Comparison of ENCODE assay signal across 17 cellular contexts in the genomic region with DNA sequence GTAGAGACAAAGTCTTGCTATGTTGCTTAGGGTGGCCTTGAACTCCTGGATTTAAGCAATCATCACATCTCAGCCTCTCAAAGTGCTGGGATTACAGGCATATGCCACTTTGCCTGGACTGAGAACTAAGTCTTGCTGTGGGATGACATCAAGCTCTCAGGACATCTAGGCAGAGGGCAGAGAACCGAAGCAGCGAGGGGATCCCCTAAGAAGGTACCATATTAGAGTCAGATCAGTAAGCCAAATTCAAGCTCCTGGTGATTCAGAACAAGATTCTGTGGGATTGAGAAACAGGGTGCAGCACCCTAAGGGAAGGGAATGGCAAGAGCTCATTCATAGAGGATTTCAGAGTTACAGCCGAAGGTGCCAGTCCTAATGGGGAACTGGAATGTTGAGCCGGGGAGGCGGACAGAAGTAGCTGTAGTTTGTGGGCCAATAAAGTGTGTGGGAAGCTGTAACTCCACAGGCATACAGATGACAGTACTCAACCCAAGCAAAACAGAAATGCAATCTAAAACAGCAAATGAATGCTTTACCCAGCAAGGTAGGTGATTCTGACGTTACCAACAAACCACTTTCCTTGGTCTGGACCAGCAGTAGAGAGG. TPM values are rescaled to one million over a fixed set of nuclear protein-coding genes. Genes with fewer than 3 reads are reported as not detected.
A peak's percentile ranks its signal among the peaks of the same experiment; 100 is the strongest.
DNase-seq lines count a peak whose midpoint lies in the region; ATAC-seq, FAIRE-seq and TF ChIP-seq lines count a peak whose summit lies in the region.
"Had no signal": no experiment of that assay in that cellular context is flagged by ENCODE, and none has a peak within 500 bp of the region (broad histone marks: within the 10 kb centered on the region; RNA-seq: fewer than 3 reads in every experiment).

No MANE protein-coding gene starts in this region.

- intact Hi-C loops in GM12878 (cut with micrococcal nuclease; ENCODE audit: unreplicated experiment) = no loop called here
- intact Hi-C loops in esophagus muscularis mucosa (cut with DNase I) = no loop called here
- intact Hi-C loops in CD8-positive, alpha-beta T cell (cut with DNase I, micrococcal nuclease) = no loop called here
- intact Hi-C loops in colonic mucosa (cut with DNase I) = no loop called here

- H3F3A ChIP-seq in neural progenitor cell (ENCODE audit: low read depth) = peaks cover 18% of the 10 kb centered on the region

- H3K27ac ChIP-seq in GM12878 (ENCODE audit: control insufficient read depth, insufficient read depth) (no peak overlapping the region), esophagus muscularis mucosa (replicated peaks in 1 of 4) (no peak overlapping the region), neural progenitor cell (peak overlapping the region; percentile 3), gastroesophageal sphincter (no peak overlapping the region), colonic mucosa (no peak overlapping the region)
- no peak overlapping the region for H3K27ac ChIP-seq in CD8-positive, alpha-beta T cell (ENCODE audit: low read depth, low read length)

- CTCF ChIA-PET in GM12878 (lab: Yijun Ruan, JAX) = interaction anchor here (0.9 kb wide), 1 partner anchor 16 kb away, joined by 3 read pairs; no protein-coding TSS in a partner anchor
- CTCF ChIA-PET in CD8-positive, alpha-beta T cell (lab: Charles Lee) = interaction anchor here (0.9 kb wide), 1 partner anchor 31 kb away, joined by 3 read pairs; no protein-coding TSS in a partner anchor

- BruUV-seq in GM12878 (replicated peaks; lab: Mats Ljungman, UMichigan) = no TSS peak

- TF ChIP-seq CTCF in GM12878 (IDR thresholded peaks at IDR 0.05 in 2 of 3, conservative IDR thresholded peaks at IDR 0.05 in 1 of 3; ENCODE audit: control insufficient read depth in 2 of 3, extremely low read depth in 1 of 3, insufficient read depth in 1 of 3, low read depth in 3 of 3, low read length in 3 of 3) (no peak), esophagus muscularis mucosa (IDR thresholded peaks at IDR 0.05) (no peak), neural progenitor cell (IDR thresholded peaks at IDR 0.05) (no peak), gastroesophageal sphincter (IDR thresholded peaks at IDR 0.05) (no peak), colonic mucosa (IDR thresholded peaks at IDR 0.05) (no peak)
- TF ChIP-seq CTCF in CD8-positive, alpha-beta T cell (IDR thresholded peaks at IDR 0.05) = no peak

- H3K4me1 ChIP-seq in GM12878 (ENCODE audit: control insufficient read depth, insufficient read depth, low read length) (no peaks in the 10 kb centered on the region), esophagus muscularis mucosa (no peaks in the 10 kb centered on the region), neural progenitor cell (peaks cover 49% of the 10 kb centered on the region), gastroesophageal sphincter (no peaks in the 10 kb centered on the region), colonic mucosa (no peaks in the 10 kb centered on the region)
- no peaks in the 10 kb centered on the region for H3K4me1 ChIP-seq in CD8-positive, alpha-beta T cell (ENCODE audit: insufficient read depth, low read length)

- no peak overlapping the region for H3K4me2 ChIP-seq in GM12878 (ENCODE audit: control insufficient read depth, insufficient read depth)
- H3K4me2 ChIP-seq in neural progenitor cell = no peak overlapping the region

- no peak overlapping the region for H2AFZ ChIP-seq in GM12878 (ENCODE audit: control insufficient read depth, low read depth, low read length)
- H2AFZ ChIP-seq in neural progenitor cell (replicated peaks) = no peak overlapping the region

- FAIRE-seq in HTR-8/SVneo (lab: Jason Lieb, UNC) (peak; percentile 36), GM12878 (lab: Jason Lieb, UNC) (no peak)
- FAIRE-seq: A204.1, GM12892 had no signal

- H3K9me3 ChIP-seq in GM12878 (replicated peaks; ENCODE audit: control insufficient read depth, insufficient read depth, low read length) = no peaks in the 10 kb centered on the region
- H3K9me3 ChIP-seq in esophagus muscularis mucosa = no peaks in the 10 kb centered on the region
- no peaks in the 10 kb centered on the region for H3K9me3 ChIP-seq in neural progenitor cell (ENCODE audit: low read depth)
- no peaks in the 10 kb centered on the region for H3K9me3 ChIP-seq in CD8-positive, alpha-beta T cell (ENCODE audit: low read length)
- H3K9me3 ChIP-seq in gastroesophageal sphincter = no peaks in the 10 kb centered on the region
- H3K9me3 ChIP-seq in colonic mucosa = no peaks in the 10 kb centered on the region

- H3K9me3 Mint-ChIP-seq in neural progenitor cell = peaks cover 8% of the 10 kb centered on the region
- H3K9me3 Mint-ChIP-seq in CD8-positive, alpha-beta T cell = no peaks in the 10 kb centered on the region
- H3K9me3 Mint-ChIP-seq: CD4-positive, alpha-beta T cell; IgD-negative memory B cell had no signal

- TF ChIP-seq RAD21 in GM12878 (IDR thresholded peaks at IDR 0.05; ENCODE audit: insufficient read depth, low read depth, low read length) = no peak

- 4% methylated on average over 6 of the region's 6 CpGs for WGBS in GM12878 (ENCODE audit: insufficient coverage, insufficient replicate concordance, low lambda C conversion rate, missing lambda C conversion rate)
- 94% methylated on average over 6 of the region's 6 CpGs for WGBS in esophagus muscularis mucosa
- WGBS in gastroesophageal sphincter (ENCODE audit: low coverage in 1 of 2), 2 donors = 92 to 96% methylated on average over 4 to 6 of the region's 6 CpGs

- H3K36me3 ChIP-seq in GM12878 (ENCODE audit: control insufficient read depth in 2 of 2, insufficient read depth in 2 of 2, low read length in 1 of 2) = no peaks in the 10 kb centered on the region
- no peaks in the 10 kb centered on the region for H3K36me3 ChIP-seq in esophagus muscularis mucosa
- H3K36me3 ChIP-seq in neural progenitor cell = peaks cover 24% of the 10 kb centered on the region
- H3K36me3 ChIP-seq in CD8-positive, alpha-beta T cell (ENCODE audit: insufficient read depth, low read length) = no peaks in the 10 kb centered on the region
- no peaks in the 10 kb centered on the region for H3K36me3 ChIP-seq in gastroesophageal sphincter
- no peaks in the 10 kb centered on the region for H3K36me3 ChIP-seq in colonic mucosa

- no peak for TF ChIP-seq EP300 in GM12878 (IDR thresholded peaks at IDR 0.05; ENCODE audit: borderline replicate concordance in 1 of 2, control insufficient read depth in 1 of 2, low read depth in 2 of 2, low read length in 2 of 2)
- TF ChIP-seq EP300 in esophagus muscularis mucosa (IDR thresholded peaks at IDR 0.05) = no peak
- TF ChIP-seq EP300 in gastroesophageal sphincter (IDR thresholded peaks at IDR 0.05) = no peak

- RAD21 ChIA-PET in GM12878 (lab: Charles Lee; ENCODE audit: unreplicated experiment) = no interaction called here

- no peak overlapping the region for H3K4me3 Mint-ChIP-seq in neural progenitor cell
- no peak overlapping the region for H3K4me3 Mint-ChIP-seq in CD8-positive, alpha-beta T cell
- H3K4me3 Mint-ChIP-seq: B cell; CD4-positive, alpha-beta T cell had no signal

- peaks cover 3% of the 10 kb centered on the region for H3K27me3 Mint-ChIP-seq in neural progenitor cell (ENCODE audit: insufficient read depth, low read depth)
- peaks cover 4% of the 10 kb centered on the region for H3K27me3 Mint-ChIP-seq in CD8-positive, alpha-beta T cell (ENCODE audit: low read depth)
- H3K27me3 Mint-ChIP-seq: B cell; CD4-positive, alpha-beta T cell; IgD-negative memory B cell had no signal

- H3K27ac Mint-ChIP-seq in neural progenitor cell = no peak overlapping the region
- H3K27ac Mint-ChIP-seq in CD8-positive, alpha-beta T cell = no peak overlapping the region
- H3K27ac Mint-ChIP-seq: B cell; CD4-positive, alpha-beta T cell had no signal

- H3K79me2 ChIP-seq in GM12878 (ENCODE audit: control insufficient read depth, insufficient read depth, low read length) = no peaks in the 10 kb centered on the region
- peaks cover 100% of the 10 kb centered on the region for H3K79me2 ChIP-seq in neural progenitor cell (ENCODE audit: low read depth)

- H4K20me1 ChIP-seq in GM12878 (ENCODE audit: control insufficient read depth, insufficient read depth) (no peaks in the 10 kb centered on the region), neural progenitor cell (ENCODE audit: low read depth) (peaks cover 100% of the 10 kb centered on the region)

- no peak overlapping the region for H3K9ac ChIP-seq in GM12878 (ENCODE audit: control insufficient read depth, insufficient read depth, low read length)
- H3K9ac ChIP-seq in neural progenitor cell = no peak overlapping the region
- H3K9ac ChIP-seq in colonic mucosa (ENCODE audit: low read depth in 2 of 2, low read length in 2 of 2) = no peak overlapping the region

- POLR2A ChIA-PET in GM12878 (lab: Charles Lee) = no interaction called here
- POLR2A ChIA-PET in CD8-positive, alpha-beta T cell (lab: Charles Lee) = interaction anchor here (1.4 kb wide), 1 partner anchor 23 kb away, joined by 7 read pairs; no protein-coding TSS in a partner anchor

- ATAC-seq in GM12878 = peak; percentile 68
- no peak for ATAC-seq in CD8-positive, alpha-beta T cell
- ATAC-seq in gastroesophageal sphincter = no peak

- H3K27me3 ChIP-seq in GM12878 (replicated peaks in 1 of 2; ENCODE audit: control insufficient read depth in 2 of 2, insufficient read depth in 2 of 2, low read length in 1 of 2) (no peaks in the 10 kb centered on the region), esophagus muscularis mucosa (no peaks in the 10 kb centered on the region), neural progenitor cell (no peaks in the 10 kb centered on the region), gastroesophageal sphincter (no peaks in the 10 kb centered on the region), colonic mucosa (no peaks in the 10 kb centered on the region)
- H3K27me3 ChIP-seq in CD8-positive, alpha-beta T cell (ENCODE audit: insufficient read depth, low read length) = no peaks in the 10 kb centered on the region

- in situ Hi-C loops in GM12878 (cut with MboI) = no loop called here

- SMC1A ChIA-PET in GM12878 (lab: Charles Lee; ENCODE audit: uncharacterized antibody, unreplicated experiment) = interaction anchor here (0.8 kb wide), 1 partner anchor 178 kb away, joined by 3 read pairs; no protein-coding TSS in a partner anchor

- TF ChIP-seq POLR2A in GM12878 (IDR thresholded peaks at IDR 0.05; ENCODE audit: low read depth, low read length) (no peak), esophagus muscularis mucosa (IDR thresholded peaks at IDR 0.05; ENCODE audit: low read depth) (no peak), gastroesophageal sphincter (IDR thresholded peaks at IDR 0.05) (no peak)

- H3K36me3 Mint-ChIP-seq in neural progenitor cell = peaks cover 33% of the 10 kb centered on the region
- H3K36me3 Mint-ChIP-seq in CD8-positive, alpha-beta T cell = no peaks in the 10 kb centered on the region

- DNase-seq in HTR-8/SVneo (ENCODE audit: insufficient read length, low spot score) (no peak), GM12878 (ENCODE audit: low read depth, low spot score) (no peak), esophagus muscularis mucosa (ENCODE audit: extremely low spot score) (peak; percentile 72), neural progenitor cell (ENCODE audit: low spot score) (no peak), RPMI8226 (no peak), colonic mucosa (no peak)
- DNase-seq in CD8-positive, alpha-beta T cell = no peak
- DNase-seq: C1 segment of cervical spinal cord; CD4-positive, alpha-beta T cell; DMS79; HCEC 1CT had no signal

- H3K4me3 ChIP-seq in GM12878 (no peak overlapping the region), esophagus muscularis mucosa (no peak overlapping the region), neural progenitor cell (no peak overlapping the region), gastroesophageal sphincter (no peak overlapping the region), colonic mucosa (no peak overlapping the region)
- no peak overlapping the region for H3K4me3 ChIP-seq in CD8-positive, alpha-beta T cell (ENCODE audit: low read depth, low read length)

- H3K4me1 Mint-ChIP-seq in neural progenitor cell = peaks cover 13% of the 10 kb centered on the region
- peaks cover 3% of the 10 kb centered on the region for H3K4me1 Mint-ChIP-seq in CD8-positive, alpha-beta T cell (ENCODE audit: low read depth)

RNA-seq across cellular contexts. Expression of gene EPHA4, which starts 30.9 kb away (rescaled TPM):
- 0.93 and 1.0 TPM in 2 replicates for total RNA-seq in GM12878 (2013; cell fraction: nucleolus; rRNA removed)
- total RNA-seq in GM12878 (2014; rRNA removed) = 0.11 and 0.23 TPM in 2 replicates
- 0.23 and 0.67 TPM in 2 replicates for total RNA-seq in GM12878 (2014; rRNA removed; fragmentation: Illumina TruSeq; extraction: Trizol)
- 0.33 and 0.35 TPM in 2 replicates for total RNA-seq in GM12878 (2021)
- 0.24 TPM for polyA plus RNA-seq in GM12878 (2011; ENCODE audit: low read depth)
- polyA plus RNA-seq in GM12878 (2011; rRNA removed) = 1.1 and 1.5 TPM in 2 replicates
- 1.3 and 1.6 TPM in 2 replicates for polyA plus RNA-seq in GM12878 (2011; cell fraction: cytosol; rRNA removed)
- polyA plus RNA-seq in GM12878 (2011; cell fraction: nucleus; rRNA removed) = 1.1 and 1.5 TPM in 2 replicates
- 0.35 and 0.42 TPM in 2 replicates for polyA plus RNA-seq in GM12878 (2012)
- 0.50 TPM in 1 of 2 replicates, not detected in the other for polyA plus RNA-seq in GM12878 (2014; fragmentation: Illumina TruSeq; extraction: Trizol)
- polyA plus RNA-seq in GM12878 (2014; fragmentation: Nextera tagmentation; extraction: Ambion mirVana) = under 1 TPM in 1 of 2 experiments, not detected in 1; 0.16 TPM
- 0.06 and 0.14 TPM in 2 replicates for polyA plus RNA-seq in GM12878 (2014; rRNA removed)
- under 1 TPM; 0.08 to 0.74 TPM for polyA plus RNA-seq in GM12878 (2016; fragmentation: Nextera tagmentation; extraction: Ambion mirVana)
- polyA minus RNA-seq in GM12878 (2011; rRNA and poly(A)+ RNA removed) = 1.4 and 2.3 TPM in 2 replicates
- polyA minus RNA-seq in GM12878 (2011; cell fraction: cytosol; rRNA and poly(A)+ RNA removed) = 0.94 and 1.8 TPM in 2 replicates
- polyA minus RNA-seq in GM12878 (2011; cell fraction: nucleus; rRNA and poly(A)+ RNA removed) = 2.3 and 4.2 TPM in 2 replicates
- total RNA-seq in esophagus muscularis mucosa = 10 to 100 TPM; 15.4 to 25.9 (median 20.2) TPM
- 300 and 323 TPM in 2 replicates for total RNA-seq in neural progenitor cell (ENCODE audit: low replicate concordance)
- total RNA-seq in CD8-positive, alpha-beta T cell = 10 to 100 TPM; 65.5 to 68.6 TPM
- total RNA-seq in gastroesophageal sphincter = 10 to 100 TPM; 21.3 to 41.2 (median 31.6) TPM
- total RNA-seq in colonic mucosa = 10 to 100 TPM in 1 of 2 donors, 1 to 10 TPM in 1; 8.9 to 17.1 TPM
- total RNA-seq: G401 had no signal

Comparison
In these comparisons a context has a peak if more than half of its experiments do, and no peak if none do; other contexts are left out.
1. RNA of gene EPHA4, which starts 30.9 kb away (total RNA-seq): 300 to 323 TPM in neural progenitor cell, 65.5 to 68.6 TPM in CD8-positive, alpha-beta T cell, 21.3 to 41.2 TPM in gastroesophageal sphincter, 15.4 to 25.9 TPM in esophagus muscularis mucosa and 8.9 to 17.1 TPM in colonic mucosa; 0.11 to 1.0 TPM in GM12878; every median in the first group is over 4 times any median in the second.